Comparison of ENCODE assay signal across 18 cellular contexts in the genomic region with DNA sequence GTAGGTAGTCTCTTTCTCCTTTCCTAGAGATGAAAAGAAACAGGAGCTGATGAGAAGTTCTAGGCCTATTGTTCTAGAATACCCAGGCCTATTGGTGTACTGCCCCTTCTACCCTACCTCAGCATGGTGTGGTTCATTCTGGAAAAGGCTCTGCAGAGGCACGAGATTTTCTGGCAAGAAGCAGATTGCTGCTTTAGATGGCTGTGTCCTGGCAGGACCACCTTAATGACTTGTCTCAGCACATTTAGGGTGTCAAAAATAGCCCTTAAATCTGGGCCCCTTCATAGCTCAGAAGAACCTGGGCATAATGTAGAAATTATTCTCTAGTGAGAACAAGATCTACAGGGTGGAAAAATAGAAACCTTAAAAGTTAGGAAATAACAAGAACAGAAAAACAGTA.
DNase-seq lines count a peak whose midpoint lies in the region; ATAC-seq and TF ChIP-seq lines count a peak whose summit lies in the region.
"Had no signal": no experiment of that assay in that cellular context is flagged by ENCODE, and none has a peak within 500 bp of the region (broad histone marks: within the 10 kb centered on the region; RNA-seq: fewer than 3 reads in every experiment).

No MANE protein-coding gene starts in this region.

- H3K9me3 ChIP-seq in mesenchymal stem cell (ENCODE audit: control insufficient read depth, low read length): peaks cover 4% of the 10 kb centered on the region
- no peaks in the 10 kb centered on the region for H3K9me3 ChIP-seq in ovary

- H3K4me3 ChIP-seq in mesenchymal stem cell (ENCODE audit: insufficient read depth in 1 of 2, low read depth in 1 of 2, low read length in 2 of 2) (no peak overlapping the region), ovary (no peak overlapping the region)
- H3K4me3 ChIP-seq: esophagus squamous epithelium, MG63, psoas muscle, SK-N-MC, thoracic aorta had no signal

- peak; percentile 27 for ATAC-seq in activated CD8-positive, alpha-beta memory T cell treated with anti-CD3 and anti-CD28 coated beads, Interleukin-2, amount 10 ng/mL, durations not matched to agents 7 days and 5 days
- ATAC-seq in HG02610 (IDR thresholded peaks at IDR 0.05; ENCODE audit: unreplicated experiment) (peak; percentile 20), HG03521 (IDR thresholded peaks at IDR 0.05; ENCODE audit: unreplicated experiment) (peak; percentile 9), HG03460 (IDR thresholded peaks at IDR 0.05; ENCODE audit: unreplicated experiment) (no peak)
- ATAC-seq: psoas muscle had no signal

- peaks cover 2% of the 10 kb centered on the region for H3K9me3 Mint-ChIP-seq in activated CD8-positive, alpha-beta memory T cell treated with anti-CD3 and anti-CD28 coated beads, Interleukin-2, amount 10 ng/mL, durations not matched to agents 7 days and 5 days (ENCODE audit: low read depth)

- H2BK12ac ChIP-seq in mesenchymal stem cell (ENCODE audit: low read length in 2 of 2): no peak overlapping the region

- peak overlapping the region; percentile 6 for H2AK5ac ChIP-seq in mesenchymal stem cell (ENCODE audit: low read length, severe bottlenecking)

- H3K4ac ChIP-seq in mesenchymal stem cell (ENCODE audit: low read depth in 1 of 2, low read length in 2 of 2): no peak overlapping the region

- no peak overlapping the region for H3K9ac ChIP-seq in mesenchymal stem cell (ENCODE audit: low read length)

- H3K27ac Mint-ChIP-seq in activated CD8-positive, alpha-beta memory T cell treated with anti-CD3 and anti-CD28 coated beads, Interleukin-2, amount 10 ng/mL, durations not matched to agents 7 days and 5 days: no peak overlapping the region
- H3K27ac Mint-ChIP-seq: CD8-positive, alpha-beta T cell had no signal

- H3K4me3 Mint-ChIP-seq in activated CD8-positive, alpha-beta memory T cell treated with anti-CD3 and anti-CD28 coated beads, Interleukin-2, amount 10 ng/mL, durations not matched to agents 7 days and 5 days: no peak overlapping the region
- H3K4me3 Mint-ChIP-seq: CD8-positive, alpha-beta T cell had no signal

- H3K4me1 Mint-ChIP-seq in activated CD8-positive, alpha-beta memory T cell treated with anti-CD3 and anti-CD28 coated beads, Interleukin-2, amount 10 ng/mL, durations not matched to agents 7 days and 5 days: peaks cover 16% of the 10 kb centered on the region

- H3K23ac ChIP-seq in mesenchymal stem cell (ENCODE audit: low read length in 2 of 2): no peak overlapping the region

- no peak overlapping the region for H2BK120ac ChIP-seq in mesenchymal stem cell (ENCODE audit: low read depth, low read length)

- H2AFZ ChIP-seq in mesenchymal stem cell (ENCODE audit: low read depth, low read length): no peak overlapping the region

- peaks cover 34% of the 10 kb centered on the region for H3K36me3 Mint-ChIP-seq in activated CD8-positive, alpha-beta memory T cell treated with anti-CD3 and anti-CD28 coated beads, Interleukin-2, amount 10 ng/mL, durations not matched to agents 7 days and 5 days
- H3K36me3 Mint-ChIP-seq: CD8-positive, alpha-beta T cell had no signal

- no peak for TF ChIP-seq POLR2A in ovary (IDR thresholded peaks at IDR 0.05)

- no peak for TF ChIP-seq EP300 in ovary (IDR thresholded peaks at IDR 0.05)

- no peak overlapping the region for H3K18ac ChIP-seq in mesenchymal stem cell (ENCODE audit: low read depth in 1 of 2, low read length in 2 of 2)

- no peak overlapping the region for H2BK5ac ChIP-seq in mesenchymal stem cell (ENCODE audit: low read depth, low read length, poor library complexity, severe bottlenecking)

- WGBS in mesenchymal stem cell: 94% methylated on average over 1 of the region's 1 CpG
- WGBS in ovary, 3 donors: 92 to 97% (median 93%) methylated on average over 1 of the region's 1 CpG

- no peak for DNase-seq in activated CD8-positive, alpha-beta memory T cell treated with anti-CD3 and anti-CD28 coated beads, Interleukin-2, amount 10 ng/mL, durations not matched to agents 7 days and 5 days
- DNase-seq in activated CD8-positive, alpha-beta memory T cell treated with anti-CD3 and anti-CD28 coated beads, Interleukin-2, amount 50 U/mL, for 48 hours: no peak
- DNase-seq in mesenchymal stem cell (no peak), ovary (no peak), NCI-H748 treated with DMSO at 0.1 percent for 48 hours (lab: John Stamatoyannopoulos, UW) (no peak)
- DNase-seq: activated T-cell treated with anti-CD3 and anti-CD28 coated beads, Interleukin-2, amount 50 U/mL, for 1 hour; aorta; CD8-positive, alpha-beta T cell; esophagus squamous epithelium; GDM1; MG63; psoas muscle had no signal

- no peaks in the 10 kb centered on the region for H3K27me3 ChIP-seq in mesenchymal stem cell (ENCODE audit: control insufficient read depth in 1 of 2, insufficient read depth in 1 of 2, low read length in 2 of 2)
- H3K27me3 ChIP-seq in ovary: no peaks in the 10 kb centered on the region
- H3K27me3 ChIP-seq: esophagus squamous epithelium, MG63 had no signal

- no peak overlapping the region for H4K91ac ChIP-seq in mesenchymal stem cell (ENCODE audit: low read length)

- H3K4me1 ChIP-seq in mesenchymal stem cell (ENCODE audit: control insufficient read depth, insufficient read depth, low read depth, low read length) (peaks cover 5% of the 10 kb centered on the region), ovary (ENCODE audit: insufficient read depth) (no peaks in the 10 kb centered on the region)
- H3K4me1 ChIP-seq: esophagus squamous epithelium, psoas muscle had no signal

- H3K36me3 ChIP-seq in mesenchymal stem cell (ENCODE audit: control insufficient read depth in 1 of 2, insufficient read depth in 2 of 2, low read depth in 1 of 2, low read length in 2 of 2): peaks cover 0 to 11% of the 10 kb centered on the region in 2 experiments
- H3K36me3 ChIP-seq in ovary: no peaks in the 10 kb centered on the region
- H3K36me3 ChIP-seq: esophagus squamous epithelium, thoracic aorta had no signal

- no peak overlapping the region for H4K8ac ChIP-seq in mesenchymal stem cell (ENCODE audit: low read length)

- H3K14ac ChIP-seq in mesenchymal stem cell (ENCODE audit: low read length in 2 of 2): no peak overlapping the region

- TF ChIP-seq CTCF in ovary (IDR thresholded peaks at IDR 0.05): no peak

- H3K79me1 ChIP-seq in mesenchymal stem cell (replicated peaks; ENCODE audit: low read length, poor library complexity, severe bottlenecking): no peaks in the 10 kb centered on the region

- intact Hi-C loops in ovary (cut with DNase I): no loop called here

- no peak overlapping the region for H2BK15ac ChIP-seq in mesenchymal stem cell (ENCODE audit: low read depth, poor library complexity, severe bottlenecking)

- H3K27me3 Mint-ChIP-seq in activated CD8-positive, alpha-beta memory T cell treated with anti-CD3 and anti-CD28 coated beads, Interleukin-2, amount 10 ng/mL, durations not matched to agents 7 days and 5 days: peaks cover 6% of the 10 kb centered on the region

- H3K27ac ChIP-seq in mesenchymal stem cell (ENCODE audit: low read length, poor library complexity, severe bottlenecking): no peak overlapping the region
- H3K27ac ChIP-seq in ovary: no peak overlapping the region
- H3K27ac ChIP-seq: esophagus squamous epithelium, psoas muscle, SK-N-MC, thoracic aorta, VCaP had no signal

- CTCF ChIA-PET in activated CD8-positive, alpha-beta memory T cell treated with anti-CD3 and anti-CD28 coated beads, Interleukin-2, amount 10 ng/mL, durations not matched to agents 7 days and 5 days (lab: Charles Lee): no interaction called here

- H3K4me2 ChIP-seq in mesenchymal stem cell (ENCODE audit: low read length, poor library complexity, severe bottlenecking): no peak overlapping the region
